ENCODE assay signal across 8 cellular contexts in the genomic region with DNA sequence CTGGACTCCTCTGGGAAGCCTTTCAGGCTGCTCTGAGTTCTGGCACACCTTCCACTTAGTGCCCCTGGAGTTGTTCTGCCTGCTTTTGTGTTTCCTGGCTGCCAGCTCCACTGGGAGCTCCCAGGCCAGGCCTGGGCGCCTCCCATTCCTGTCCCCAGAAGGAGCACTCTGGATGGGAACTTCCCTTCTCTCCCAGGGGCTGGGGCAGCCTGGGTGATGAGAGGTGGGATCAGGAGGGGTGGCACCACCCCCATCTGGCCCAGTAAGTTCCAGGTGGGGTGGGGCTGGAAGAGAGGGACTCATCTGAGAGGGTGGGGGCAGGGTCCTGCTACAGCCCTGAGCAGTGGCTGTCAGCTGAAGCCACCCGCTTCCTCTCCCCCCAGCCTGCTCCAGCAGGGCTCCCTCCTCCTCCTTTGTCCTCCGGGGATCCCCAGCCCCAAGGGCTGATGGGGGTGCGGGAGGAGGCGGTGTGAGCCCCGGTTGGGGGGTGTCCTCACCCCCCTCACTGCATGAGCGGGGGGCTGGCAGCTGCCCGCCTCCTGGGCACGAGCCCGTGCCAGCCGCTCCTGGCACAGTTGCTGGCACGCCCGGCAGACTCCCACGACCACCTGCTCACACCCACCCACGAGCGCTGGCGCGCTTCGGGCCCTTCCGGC. TPM values are rescaled to one million over a fixed set of nuclear protein-coding genes. Genes with fewer than 3 reads are reported as not detected.
DNase-seq lines count a peak whose midpoint lies in the region; ATAC-seq and TF ChIP-seq lines count a peak whose summit lies in the region.

No MANE protein-coding gene starts in this region.

- peaks cover 11% of the 10 kb centered on the region for H3K23me2 ChIP-seq in H9 (ENCODE audit: insufficient read length, low read depth, low read length, poor library complexity, severe bottlenecking)

- H3K79me1 ChIP-seq in H9 (ENCODE audit: insufficient read depth, low read depth, low read length, poor library complexity, severe bottlenecking): no peaks in the 10 kb centered on the region

- no peak overlapping the region for H3K18ac ChIP-seq in H9 (ENCODE audit: insufficient read length, low read depth, low read length)

- H3K27ac ChIP-seq in H9 (ENCODE audit: insufficient read length, low read depth, low read length): no peak overlapping the region
- H3K27ac ChIP-seq in RWPE2 (ENCODE audit: poor library complexity, severe bottlenecking): peak overlapping the region; percentile 19
- H3K27ac ChIP-seq in temporal lobe (ENCODE audit: low read depth, low read length): peak overlapping the region; percentile 36

- H3K27me3 ChIP-seq in H9 (ENCODE audit: insufficient read depth, low read length): peaks cover 19% of the 10 kb centered on the region
- peaks cover 8% of the 10 kb centered on the region for H3K27me3 ChIP-seq in RWPE2 (ENCODE audit: insufficient read depth, poor library complexity, severe bottlenecking)

- peaks cover 74% of the 10 kb centered on the region for H3K27me3 Mint-ChIP-seq in H9 (ENCODE audit: low read depth)

- no peak overlapping the region for H2BK20ac ChIP-seq in H9 (ENCODE audit: low read depth, low read length, poor library complexity, severe bottlenecking)

- H4K8ac ChIP-seq in H9 (replicated peaks; ENCODE audit: insufficient read length, low read depth, low read length): no peak overlapping the region

- peak overlapping the region; percentile 56 to 74 for H3K4me3 Mint-ChIP-seq in H9

- H2BK12ac ChIP-seq in H9 (ENCODE audit: insufficient read length, low read depth, low read length): no peak overlapping the region

- no peak overlapping the region for H2AFZ ChIP-seq in H9 (ENCODE audit: low read length)

- H3K27ac Mint-ChIP-seq in H9: no peak overlapping the region

- ATAC-seq in RWPE2 (ENCODE audit: low read depth) (no peak), GM18511 (IDR thresholded peaks at IDR 0.05; ENCODE audit: unreplicated experiment) (no peak)

- DNase-seq in Ammon's horn (ENCODE audit: low spot score): peak; percentile 65
- peak; percentile 65 for DNase-seq in H9
- DNase-seq in RWPE2 (ENCODE audit: low spot score): no peak
- peak in 34 of 51 donors; percentile 17 to 90 (median 58) for DNase-seq in hypothalamus (lab: John Stamatoyannopoulos, UW)
- no peak for DNase-seq in superior temporal gyrus (ENCODE audit: extremely low spot score)
- no peak for DNase-seq in GF-D8 (lab: John Stamatoyannopoulos, UW)

- H2BK15ac ChIP-seq in H9 (ENCODE audit: low read depth, low read length): no peak overlapping the region

- H3K4me1 Mint-ChIP-seq in H9: peaks cover 34 to 57% of the 10 kb centered on the region in 2 experiments

- no peaks in the 10 kb centered on the region for H4K20me1 ChIP-seq in H9 (ENCODE audit: control insufficient read depth, insufficient read depth, insufficient read length)

- H4K91ac ChIP-seq in H9 (ENCODE audit: insufficient read length, low read depth, low read length): no peak overlapping the region

- H3K9ac ChIP-seq in H9 (ENCODE audit: extremely low read depth, insufficient read length, low read length): no peak overlapping the region

- H2BK120ac ChIP-seq in H9 (ENCODE audit: low read depth, low read length, poor library complexity, severe bottlenecking): no peak overlapping the region

- H3K56ac ChIP-seq in H9 (ENCODE audit: insufficient read length, low read depth, low read length): no peak overlapping the region

- no peaks in the 10 kb centered on the region for H3K36me3 Mint-ChIP-seq in H9 (ENCODE audit: insufficient read depth in 1 of 3, low read depth in 3 of 3)

- no CpG with 5 or more reads among the region's 20 CpGs for WGBS in H9 (ENCODE audit: extremely low coverage, insufficient read length, low lambda C conversion rate)

- no peak overlapping the region for H3K4ac ChIP-seq in H9 (ENCODE audit: low read depth, low read length)

- no peak overlapping the region for H3T11ph ChIP-seq in H9 (ENCODE audit: low read length)

- H3K9me3 ChIP-seq in H9 (ENCODE audit: control insufficient read depth, low read depth, low read length) (no peaks in the 10 kb centered on the region), RWPE2 (ENCODE audit: severe bottlenecking) (no peaks in the 10 kb centered on the region)

- peaks cover 11% of the 10 kb centered on the region for H3K4me1 ChIP-seq in H9 (ENCODE audit: insufficient read depth, low read length)
- H3K4me1 ChIP-seq in RWPE2 (ENCODE audit: insufficient read depth, poor library complexity, severe bottlenecking): peaks cover 4% of the 10 kb centered on the region

- no peak overlapping the region for H2AK5ac ChIP-seq in H9 (ENCODE audit: insufficient read length, low read length)

- H4K5ac ChIP-seq in H9 (ENCODE audit: insufficient read length, low read depth, low read length): no peak overlapping the region

- peak overlapping the region; percentile 25 for H3K4me3 ChIP-seq in RWPE2 (ENCODE audit: severe bottlenecking)

- H3K4me2 ChIP-seq in H9 (ENCODE audit: insufficient read depth, insufficient read length, low read length): peak overlapping the region; percentile 54

- H3K36me3 ChIP-seq in RWPE2 (ENCODE audit: low read depth): no peaks in the 10 kb centered on the region

- TF ChIP-seq CTCF in H9 (conservative IDR thresholded peaks at IDR 0.05) (no peak), RWPE2 (IDR thresholded peaks at IDR 0.05; ENCODE audit: poor library complexity, severe bottlenecking) (no peak)

- H3K79me2 ChIP-seq in H9 (ENCODE audit: insufficient read depth, low read length): no peaks in the 10 kb centered on the region

- H3K9me3 Mint-ChIP-seq in H9: no peaks in the 10 kb centered on the region

- H3K23ac ChIP-seq in H9 (ENCODE audit: insufficient read length, low read depth, low read length): no peak overlapping the region

- H3K14ac ChIP-seq in H9 (ENCODE audit: insufficient read depth, low read length): no peak overlapping the region; the same call in 1 of the 2 replicates

- no peak overlapping the region for H2BK5ac ChIP-seq in H9 (ENCODE audit: insufficient read length, low read length)

RNA-seq across cellular contexts. Expression of gene FOXO6, which starts 4.7 kb away (rescaled TPM):
- total RNA-seq in H9 (2021) (0.83 and 0.99 TPM in 2 replicates), temporal lobe (13.0 TPM)

Comparison
In these comparisons a context has a peak if more than half of its experiments do, and no peak if none do; other contexts are left out.
1. DNase-seq: peak in Ammon's horn (single experiment), H9 (single experiment) and hypothalamus (34 of 51); none in RWPE2 (single experiment), superior temporal gyrus (single experiment) and GF-D8 (single experiment).